Comparison of ENCODE assay signal across 2 cellular contexts in genomic region chr2:201261911-201262310, GRCh38.
TF ChIP-seq lines count a peak whose summit lies in the region.

No MANE protein-coding gene starts in this region.

TF ChIP-seq in A549, 52 proteins besides CTCF, POLR2A, EP300 and RAD21:
- no peak for TF ChIP-seq HOXA7 (CRISPR knock-in tag; IDR thresholded peaks at IDR 0.05)
- TF ChIP-seq ZNF302 (CRISPR knock-in tag; IDR thresholded peaks at IDR 0.05), result no peak
- no peak for TF ChIP-seq GATA3 (IDR thresholded peaks at IDR 0.05; ENCODE audit: borderline replicate concordance)
- TF ChIP-seq, protein P1, sequence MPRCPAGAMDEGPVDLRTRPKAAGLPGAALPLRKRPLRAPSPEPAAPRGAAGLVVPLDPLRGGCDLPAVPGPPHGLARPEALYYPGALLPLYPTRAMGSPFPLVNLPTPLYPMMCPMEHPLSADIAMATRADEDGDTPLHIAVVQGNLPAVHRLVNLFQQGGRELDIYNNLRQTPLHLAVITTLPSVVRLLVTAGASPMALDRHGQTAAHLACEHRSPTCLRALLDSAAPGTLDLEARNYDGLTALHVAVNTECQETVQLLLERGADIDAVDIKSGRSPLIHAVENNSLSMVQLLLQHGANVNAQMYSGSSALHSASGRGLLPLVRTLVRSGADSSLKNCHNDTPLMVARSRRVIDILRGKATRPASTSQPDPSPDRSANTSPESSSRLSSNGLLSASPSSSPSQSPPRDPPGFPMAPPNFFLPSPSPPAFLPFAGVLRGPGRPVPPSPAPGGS (IDR thresholded peaks at IDR 0.05), result no peak
- no peak for TF ChIP-seq HES2 (IDR thresholded peaks at IDR 0.05)
- TF ChIP-seq SREBF2 (IDR thresholded peaks at IDR 0.05), result no peak

TF ChIP-seq in HepG2, 621 proteins besides CTCF, POLR2A, EP300 and RAD21:
- TF ChIP-seq ZNF576 (CRISPR knock-in tag; IDR thresholded peaks at IDR 0.05) (no peak), RBAK (CRISPR knock-in tag; IDR thresholded peaks at IDR 0.05) (no peak), ZNF383 (CRISPR knock-in tag; IDR thresholded peaks at IDR 0.05; ENCODE audit: borderline replicate concordance) (no peak), ZNF572 (CRISPR knock-in tag; IDR thresholded peaks at IDR 0.05) (no peak), MXD4 (CRISPR knock-in tag; IDR thresholded peaks at IDR 0.05) (no peak), FOXA1 (IDR thresholded peaks at IDR 0.05) (no peak), FOXA1 (CRISPR knock-in tag; IDR thresholded peaks at IDR 0.05) (no peak), MXI1 (IDR thresholded peaks at IDR 0.05; ENCODE audit: borderline replicate concordance, low read depth, low read length) (no peak), IRF9 (CRISPR knock-in tag; IDR thresholded peaks at IDR 0.05; ENCODE audit: borderline replicate concordance) (no peak), ZMAT3 (CRISPR knock-in tag; conservative IDR thresholded peaks at IDR 0.05) (no peak), SSRP1 (CRISPR knock-in tag; IDR thresholded peaks at IDR 0.05) (no peak), ISX (CRISPR knock-in tag; conservative IDR thresholded peaks at IDR 0.05) (no peak), POLR2G (IDR thresholded peaks at IDR 0.05; ENCODE audit: low read depth, low read length) (no peak), TBX3 (IDR thresholded peaks at IDR 0.05; ENCODE audit: borderline replicate concordance) (no peak), ZNF484 (CRISPR knock-in tag; IDR thresholded peaks at IDR 0.05; ENCODE audit: borderline replicate concordance, low read depth) (no peak), ZNF34 (CRISPR knock-in tag; IDR thresholded peaks at IDR 0.05; ENCODE audit: borderline replicate concordance) (no peak), ARID5B (CRISPR knock-in tag; IDR thresholded peaks at IDR 0.05) (no peak), EHMT2 (IDR thresholded peaks at IDR 0.05; ENCODE audit: borderline replicate concordance, low read depth, low read length) (no peak)
